ENCODE assay signal across 1 cellular context in genomic region chr3:24490151-24490550, GRCh38.
TF ChIP-seq lines count a peak whose summit lies in the region.

No MANE protein-coding gene starts in this region.

TF ChIP-seq in HepG2, 621 proteins besides CTCF, POLR2A, EP300 and RAD21 (continued from another document and continues in another):
- TF ChIP-seq RARA (CRISPR knock-in tag; IDR thresholded peaks at IDR 0.05) (peak; percentile 29; the same call in 1 of the 2 replicates), ZNF431 (CRISPR knock-in tag; IDR thresholded peaks at IDR 0.05; ENCODE audit: borderline replicate concordance, low read depth) (no peak), ZFP36 (IDR thresholded peaks at IDR 0.05; ENCODE audit: borderline replicate concordance, low read depth, low read length, partially characterized antibody) (no peak), POGZ (CRISPR knock-in tag; IDR thresholded peaks at IDR 0.05) (peak; percentile 49; the same call in 1 of the 2 replicates), HMG20A (CRISPR knock-in tag; IDR thresholded peaks at IDR 0.05; ENCODE audit: borderline replicate concordance) (no peak), ZNF639 (CRISPR knock-in tag; conservative IDR thresholded peaks at IDR 0.05) (no peak), ZFAT (CRISPR knock-in tag; conservative IDR thresholded peaks at IDR 0.05) (no peak), KDM5A (IDR thresholded peaks at IDR 0.05; ENCODE audit: borderline replicate concordance, low read length) (no peak), SNRNP70 (IDR thresholded peaks at IDR 0.05; ENCODE audit: low read depth, low read length) (no peak), ZNF660 (CRISPR knock-in tag; IDR thresholded peaks at IDR 0.05; ENCODE audit: borderline replicate concordance, low read depth) (no peak), CBX2 (IDR thresholded peaks at IDR 0.05; ENCODE audit: low read depth, low read length) (no peak), CBX2 (CRISPR knock-in tag; IDR thresholded peaks at IDR 0.05; ENCODE audit: low read depth) (no peak), HMGXB3 (CRISPR knock-in tag; IDR thresholded peaks at IDR 0.05; ENCODE audit: borderline replicate concordance) (no peak), DBP (CRISPR knock-in tag; IDR thresholded peaks at IDR 0.05; ENCODE audit: not compliant biosample characterization) (no peak), CBX5 (CRISPR knock-in tag; IDR thresholded peaks at IDR 0.05; ENCODE audit: borderline replicate concordance) (no peak), ZNF569 (CRISPR knock-in tag; IDR thresholded peaks at IDR 0.05; ENCODE audit: borderline replicate concordance) (no peak), ZNF709 (CRISPR knock-in tag; IDR thresholded peaks at IDR 0.05) (no peak), ZNF644 (CRISPR knock-in tag; IDR thresholded peaks at IDR 0.05; ENCODE audit: low read depth) (peak; percentile 86), ZBTB4 (CRISPR knock-in tag; IDR thresholded peaks at IDR 0.05; ENCODE audit: borderline replicate concordance) (no peak), E2F5 (CRISPR knock-in tag; conservative IDR thresholded peaks at IDR 0.05) (no peak), TBX2 (CRISPR knock-in tag; IDR thresholded peaks at IDR 0.05; ENCODE audit: borderline replicate concordance) (0 out of 2 replicates have a peak, but pooled peaks have one; percentile 20), TFAP4 (IDR thresholded peaks at IDR 0.05; ENCODE audit: borderline replicate concordance, low read depth) (peak; percentile 87), ARNT (IDR thresholded peaks at IDR 0.05) (no peak), ADNP (CRISPR knock-in tag; IDR thresholded peaks at IDR 0.05) (no peak), ZBTB14 (CRISPR knock-in tag; IDR thresholded peaks at IDR 0.05) (no peak), GTF3A (CRISPR knock-in tag; conservative IDR thresholded peaks at IDR 0.05) (no peak), ZNF354B (CRISPR knock-in tag; IDR thresholded peaks at IDR 0.05) (no peak), ZNF670 (CRISPR knock-in tag; IDR thresholded peaks at IDR 0.05; ENCODE audit: borderline replicate concordance) (no peak), JDP2 (CRISPR knock-in tag; IDR thresholded peaks at IDR 0.05; ENCODE audit: borderline replicate concordance) (no peak), ZNF629 (CRISPR knock-in tag; conservative IDR thresholded peaks at IDR 0.05) (no peak), SOX5 (CRISPR knock-in tag; IDR thresholded peaks at IDR 0.05; ENCODE audit: borderline replicate concordance) (peak; percentile 48; the same call in 1 of the 2 replicates), ZNF383 (CRISPR knock-in tag; IDR thresholded peaks at IDR 0.05; ENCODE audit: borderline replicate concordance) (no peak), ZBTB34 (CRISPR knock-in tag; IDR thresholded peaks at IDR 0.05) (0 out of 2 replicates have a peak, but pooled peaks have one; percentile 23), ZNF580 (CRISPR knock-in tag; IDR thresholded peaks at IDR 0.05; ENCODE audit: borderline replicate concordance, low read depth) (no peak), ZFP36L2 (CRISPR knock-in tag; IDR thresholded peaks at IDR 0.05) (no peak), ZNF878 (CRISPR knock-in tag; IDR thresholded peaks at IDR 0.05) (no peak), ZBTB7B (CRISPR knock-in tag; IDR thresholded peaks at IDR 0.05) (no peak), HES4 (CRISPR knock-in tag; IDR thresholded peaks at IDR 0.05; ENCODE audit: borderline replicate concordance) (no peak), BRCA1 (CRISPR knock-in tag; IDR thresholded peaks at IDR 0.05) (no peak), MAZ (IDR thresholded peaks at IDR 0.05; ENCODE audit: borderline replicate concordance, low read depth, low read length) (no peak), MAZ (CRISPR knock-in tag; IDR thresholded peaks at IDR 0.05; ENCODE audit: low read depth) (no peak), ZC3H4 (CRISPR knock-in tag; IDR thresholded peaks at IDR 0.05; ENCODE audit: borderline replicate concordance) (no peak), ZSCAN5A (CRISPR knock-in tag; IDR thresholded peaks at IDR 0.05; ENCODE audit: borderline replicate concordance) (no peak), HDAC6 (IDR thresholded peaks at IDR 0.05; ENCODE audit: low read depth, low read length) (no peak), ARNT2 (CRISPR knock-in tag; IDR thresholded peaks at IDR 0.05; ENCODE audit: low read depth) (no peak), ZNF512B (CRISPR knock-in tag; IDR thresholded peaks at IDR 0.05; ENCODE audit: borderline replicate concordance) (no peak)
